ENCODE assay signal across 8 cellular contexts in genomic region chr13:39144941-39145533, GRCh38.
DNase-seq lines count a peak whose midpoint lies in the region; ATAC-seq and TF ChIP-seq lines count a peak whose summit lies in the region.

No MANE protein-coding gene starts in this region.

- H3K4me3 ChIP-seq in A673 (ENCODE audit: low read depth, low read length, poor library complexity, severe bottlenecking) = peak overlapping the region; percentile 29
- peak overlapping the region in 1 of 4 donors; percentile 40 for H3K4me3 ChIP-seq in adrenal gland

- peak overlapping the region; percentile 21 for H3K27ac ChIP-seq in A673 (ENCODE audit: low read depth, low read length, poor library complexity, severe bottlenecking)
- H3K27ac ChIP-seq in adrenal gland = no peak overlapping the region

- H3K27me3 ChIP-seq in A673 (replicated peaks; ENCODE audit: insufficient read depth, low read depth, low read length, poor library complexity) = no peaks in the 10 kb centered on the region
- no peaks in the 10 kb centered on the region for H3K27me3 ChIP-seq in adrenal gland

- no TSS peak for BruUV-seq in A673 (replicated peaks; lab: Mats Ljungman, UMichigan)

- TF ChIP-seq CTCF in A673 (conservative IDR thresholded peaks at IDR 0.05; ENCODE audit: low read depth, low read length) (peak; percentile 88), adrenal gland (IDR thresholded peaks at IDR 0.05) (peak; percentile 36 to 76 (median 66))

- WGBS in adrenal gland, 4 donors = 16 to 22% (median 18%) methylated on average over 8 of the region's 8 CpGs

- DNase-seq in A673 (ENCODE audit: low spot score) (peak; percentile 87), GM04504 (ENCODE audit: low read depth) (peak; percentile 24), MV-4-11 (lab: John Stamatoyannopoulos, UW) (peak; percentile 29), adrenal gland (peak; percentile 45 to 82 (median 62)), left cardiac atrium (peak; percentile 46), renal cortical epithelial cell (ENCODE audit: low read depth) (peak; percentile 71)

- intact Hi-C loops in A673 (cut with micrococcal nuclease; ENCODE audit: unreplicated experiment) = loop anchor here (1.0 to 5.0 kb wide), 4 partner anchors 117 to 527 kb away; no protein-coding TSS in a partner anchor
- intact Hi-C loops in adrenal gland (cut with DNase I) = loop anchor here (5.0 to 10.0 kb wide), 3 partner anchors 117 to 470 kb away; no protein-coding TSS in a partner anchor
- intact Hi-C loops in left cardiac atrium (cut with DNase I) = loop anchor here in 1 of 2 donors (1.0 to 5.0 kb wide), 3 partner anchors 117 to 467 kb away; no protein-coding TSS in a partner anchor

- CTCF ChIA-PET in A673 (lab: Charles Lee) = interaction anchor here (1.8 to 2.4 kb wide), 2 partner anchors 467 to 471 kb away, joined by 14 to 23 read pairs; no protein-coding TSS in a partner anchor

- peaks cover 32% of the 10 kb centered on the region for H3K4me1 ChIP-seq in A673 (ENCODE audit: insufficient read depth, low read length, poor library complexity, severe bottlenecking)
- H3K4me1 ChIP-seq in adrenal gland (replicated peaks in 1 of 2) = no peaks in the 10 kb centered on the region

- peak; percentile 71 to 79 for ATAC-seq in left cardiac atrium
- ATAC-seq in HG03378 (IDR thresholded peaks at IDR 0.05; ENCODE audit: unreplicated experiment) = no peak
- ATAC-seq in HG02588 (IDR thresholded peaks at IDR 0.05; ENCODE audit: unreplicated experiment) = no peak

- no peak for TF ChIP-seq POLR2A in adrenal gland (IDR thresholded peaks at IDR 0.05)

- no peaks in the 10 kb centered on the region for H3K36me3 ChIP-seq in A673 (ENCODE audit: insufficient read depth, low read length, poor library complexity, severe bottlenecking)
- no peaks in the 10 kb centered on the region for H3K36me3 ChIP-seq in adrenal gland (replicated peaks in 1 of 2)

- H3K9me3 ChIP-seq in A673 (ENCODE audit: low read depth, low read length, poor library complexity, severe bottlenecking) (no peaks in the 10 kb centered on the region), adrenal gland (replicated peaks in 1 of 3) (no peaks in the 10 kb centered on the region)

- POLR2A ChIA-PET in A673 (lab: Charles Lee; ENCODE audit: low non-redundant PET) = no interaction called here

Comparison
In these comparisons a context has a peak if more than half of its experiments do, and no peak if none do; other contexts are left out.
1. DNase-seq: peak in every context shown above with its lines; median percentile 87 in A673; 71 in renal cortical epithelial cell; 62 in adrenal gland; 46 in left cardiac atrium; 29 in MV-4-11; 24 in GM04504.
2. ATAC-seq: peak in left cardiac atrium (2 of 2); none in HG03378 (single experiment) and HG02588 (single experiment).